Comparison of ENCODE assay signal across 16 cellular contexts in genomic region chr3:13087320-13087985, GRCh38. TPM values are rescaled to one million over a fixed set of nuclear protein-coding genes. Genes with fewer than 3 reads are reported as not detected.
A peak's percentile ranks its signal among the peaks of the same experiment; 100 is the strongest.
DNase-seq lines count a peak whose midpoint lies in the region; ATAC-seq and TF ChIP-seq lines count a peak whose summit lies in the region.
"Had no signal": no experiment of that assay in that cellular context is flagged by ENCODE, and none has a peak within 500 bp of the region (broad histone marks: within the 10 kb centered on the region; RNA-seq: fewer than 3 reads in every experiment).

No MANE protein-coding gene starts in this region.

- no peaks in the 10 kb centered on the region for H3K79me1 ChIP-seq in neuronal stem cell (ENCODE audit: low read depth, low read length)

- H2BK15ac ChIP-seq in neuronal stem cell (ENCODE audit: low read length): no peak overlapping the region

- H3K4me3 Mint-ChIP-seq in activated CD8-positive, alpha-beta T cell treated with anti-CD3 and anti-CD28 coated beads, Interleukin-2, amount 10 ng/mL, durations not matched to agents 7 days and 5 days: no peak overlapping the region
- H3K4me3 Mint-ChIP-seq: activated naive CD8-positive, alpha-beta T cell treated with anti-CD3 and anti-CD28 coated beads for 36 hours; activated T-cell treated with anti-CD3 and anti-CD28 coated beads, Interleukin-2, amount 50 U/mL, for 24 hours; GM23338 had no signal

- no peak overlapping the region for H2BK120ac ChIP-seq in neuronal stem cell (ENCODE audit: low read depth, low read length)

- H3K79me2 ChIP-seq in DND-41 (ENCODE audit: insufficient read depth, low read length): no peaks in the 10 kb centered on the region

- ATAC-seq in DND-41 (ENCODE audit: insufficient read depth, low read depth) (no peak), HG03354 (IDR thresholded peaks at IDR 0.05; ENCODE audit: poor library complexity, severe bottlenecking, unreplicated experiment) (peak; percentile 20), HG03135 (IDR thresholded peaks at IDR 0.05; ENCODE audit: unreplicated experiment) (no peak)
- no peak for ATAC-seq in activated CD8-positive, alpha-beta T cell treated with anti-CD3 and anti-CD28 coated beads, Interleukin-2, amount 10 ng/mL, durations not matched to agents 7 days and 5 days
- ATAC-seq: GM23338 had no signal

- H3K36me3 Mint-ChIP-seq in activated CD8-positive, alpha-beta T cell treated with anti-CD3 and anti-CD28 coated beads, Interleukin-2, amount 10 ng/mL, durations not matched to agents 7 days and 5 days (ENCODE audit: low read depth): no peaks in the 10 kb centered on the region
- H3K36me3 Mint-ChIP-seq: activated naive CD8-positive, alpha-beta T cell treated with anti-CD3 and anti-CD28 coated beads for 36 hours had no signal

- H3K9me3 ChIP-seq in DND-41 (ENCODE audit: insufficient read depth, low read length, severe bottlenecking) (no peaks in the 10 kb centered on the region), neuronal stem cell (replicated peaks in 1 of 2; ENCODE audit: control insufficient read depth in 2 of 2, insufficient read depth in 1 of 2, low read depth in 1 of 2, low read length in 2 of 2) (no peaks in the 10 kb centered on the region)
- H3K9me3 ChIP-seq: thoracic aorta had no signal

- no peaks in the 10 kb centered on the region for H3K9me3 Mint-ChIP-seq in activated CD8-positive, alpha-beta T cell treated with anti-CD3 and anti-CD28 coated beads, Interleukin-2, amount 10 ng/mL, durations not matched to agents 7 days and 5 days (ENCODE audit: insufficient read depth)
- H3K9me3 Mint-ChIP-seq: activated naive CD8-positive, alpha-beta T cell treated with anti-CD3 and anti-CD28 coated beads for 36 hours; activated T-cell treated with anti-CD3 and anti-CD28 coated beads, Interleukin-2, amount 50 U/mL, for 24 hours; GM23338 had no signal

- no peak overlapping the region for H2BK12ac ChIP-seq in neuronal stem cell (ENCODE audit: low read length)

- H3K4me1 Mint-ChIP-seq in activated CD8-positive, alpha-beta T cell treated with anti-CD3 and anti-CD28 coated beads, Interleukin-2, amount 10 ng/mL, durations not matched to agents 7 days and 5 days (ENCODE audit: low read depth): peaks cover 26% of the 10 kb centered on the region

- H3K27ac ChIP-seq in DND-41 (ENCODE audit: low read length) (peak overlapping the region; percentile 60), VCaP (peak overlapping the region; percentile 21; the same call in 1 of the 2 replicates), neuronal stem cell (replicated peaks; ENCODE audit: low read length) (no peak overlapping the region)
- H3K27ac ChIP-seq: PC-9, thoracic aorta had no signal

- no peak overlapping the region for H2AFZ ChIP-seq in DND-41 (ENCODE audit: low read depth, low read length)
- H2AFZ ChIP-seq in neuronal stem cell (ENCODE audit: low read length): no peak overlapping the region
- H2AFZ ChIP-seq: GM23338, PC-9 had no signal

- DNase-seq in DND-41 (no peak), neuronal stem cell (ENCODE audit: low spot score) (no peak), NCI-H446 (lab: John Stamatoyannopoulos, UW) (no peak)
- DNase-seq in activated CD8-positive, alpha-beta T cell treated with anti-CD3 and anti-CD28 coated beads, Interleukin-2, amount 10 ng/mL, durations not matched to agents 7 days and 5 days: no peak
- DNase-seq: activated CD4-positive, alpha-beta T cell treated with anti-CD3 and anti-CD28 coated beads, Interleukin-2, amount 50 U/mL, for 48 hours; activated naive CD8-positive, alpha-beta T cell treated with anti-CD3 and anti-CD28 coated beads for 36 hours; activated T-cell treated with anti-CD3 and anti-CD28 coated beads, Interleukin-2, amount 50 U/mL, for 24 hours; NCI-H2081; PC-9; stimulated activated CD4-positive, alpha-beta T cell treated with anti-CD3 and anti-CD28 coated beads, Interleukin-4, amount 100 ng/mL, for 24 hours; stimulated activated CD8-positive, alpha-beta memory T cell treated with anti-CD3 and anti-CD28 coated beads, Interleukin-4, amount 100 ng/mL, for 48 hours had no signal

- H3K4me1 ChIP-seq in DND-41 (ENCODE audit: insufficient read depth, low read length): peaks cover 34% of the 10 kb centered on the region
- H3K4me1 ChIP-seq in neuronal stem cell (ENCODE audit: control insufficient read depth in 2 of 2, insufficient read depth in 1 of 2, low read depth in 1 of 2, low read length in 2 of 2): peaks cover 0 to 6% of the 10 kb centered on the region in 2 donors

- peak overlapping the region; percentile 55 for H3K18ac ChIP-seq in neuronal stem cell (ENCODE audit: low read length)

- no peak overlapping the region for H2BK5ac ChIP-seq in neuronal stem cell (ENCODE audit: low read length)

- H3K27me3 ChIP-seq in DND-41 (ENCODE audit: insufficient read depth, low read length, poor library complexity): no peaks in the 10 kb centered on the region
- peaks cover 0 to 7% (median 0%) of the 10 kb centered on the region in 3 experiments for H3K27me3 ChIP-seq in neuronal stem cell (ENCODE audit: control insufficient read depth in 3 of 3, insufficient read depth in 3 of 3, low read depth in 1 of 3, low read length in 3 of 3)

- no peaks in the 10 kb centered on the region for H3K27me3 Mint-ChIP-seq in activated CD8-positive, alpha-beta T cell treated with anti-CD3 and anti-CD28 coated beads, Interleukin-2, amount 10 ng/mL, durations not matched to agents 7 days and 5 days (ENCODE audit: low read depth)
- H3K27me3 Mint-ChIP-seq: activated naive CD8-positive, alpha-beta T cell treated with anti-CD3 and anti-CD28 coated beads for 36 hours; activated T-cell treated with anti-CD3 and anti-CD28 coated beads, Interleukin-2, amount 50 U/mL, for 24 hours had no signal

- TF ChIP-seq CTCF in DND-41 (IDR thresholded peaks at IDR 0.05; ENCODE audit: borderline replicate concordance, extremely low read depth, low read length, poor library complexity, severe bottlenecking) (no peak), VCaP (conservative IDR thresholded peaks at IDR 0.05) (no peak)

- H3K36me3 ChIP-seq in DND-41 (ENCODE audit: insufficient read depth, low read length) (no peaks in the 10 kb centered on the region), neuronal stem cell (replicated peaks in 1 of 2; ENCODE audit: control insufficient read depth in 2 of 2, insufficient read depth in 2 of 2, low read length in 2 of 2) (no peaks in the 10 kb centered on the region)
- H3K36me3 ChIP-seq: thoracic aorta had no signal

- H3K9ac ChIP-seq in DND-41 (ENCODE audit: low read depth, low read length) (peak overlapping the region; percentile 2; the same call in 1 of the 2 replicates), neuronal stem cell (ENCODE audit: low read depth, low read length, poor library complexity) (no peak overlapping the region)

- no peak overlapping the region for H4K8ac ChIP-seq in neuronal stem cell (ENCODE audit: low read depth, low read length)

- H3K23ac ChIP-seq in neuronal stem cell (ENCODE audit: low read depth, low read length, poor library complexity): no peak overlapping the region

- H3K4me3 ChIP-seq in DND-41 (ENCODE audit: low read depth in 1 of 2, low read length in 2 of 2) (no peak overlapping the region), neuronal stem cell (ENCODE audit: low read length in 2 of 2) (no peak overlapping the region)
- H3K4me3 ChIP-seq: GM23338, PC-9, thoracic aorta had no signal

- no peak overlapping the region for H2AK5ac ChIP-seq in neuronal stem cell (ENCODE audit: low read depth, low read length)

- H4K20me1 ChIP-seq in DND-41 (ENCODE audit: insufficient read depth, low read length): no peaks in the 10 kb centered on the region

- H3K4ac ChIP-seq in neuronal stem cell (ENCODE audit: low read length): no peak overlapping the region

- WGBS in neuronal stem cell (ENCODE audit: extremely low coverage in 2 of 2, insufficient read length in 2 of 2, insufficient replicate concordance in 1 of 2), 2 donors: no CpG with 5 or more reads among the region's 11 CpGs

- H3K14ac ChIP-seq in neuronal stem cell (ENCODE audit: low read length): no peak overlapping the region

- H3K4me2 ChIP-seq in DND-41 (ENCODE audit: insufficient read depth, low read length) (no peak overlapping the region), neuronal stem cell (ENCODE audit: insufficient read depth, low read length, poor library complexity, severe bottlenecking) (no peak overlapping the region)
- H3K4me2 ChIP-seq: GM23338, PC-9 had no signal

- no peak overlapping the region for H3K27ac Mint-ChIP-seq in activated CD8-positive, alpha-beta T cell treated with anti-CD3 and anti-CD28 coated beads, Interleukin-2, amount 10 ng/mL, durations not matched to agents 7 days and 5 days
- H3K27ac Mint-ChIP-seq: activated T-cell treated with anti-CD3 and anti-CD28 coated beads, Interleukin-2, amount 50 U/mL, for 24 hours; GM23338 had no signal

- H4K91ac ChIP-seq in neuronal stem cell (ENCODE audit: low read depth, low read length, poor library complexity): no peak overlapping the region

- POLR2A ChIA-PET in activated CD8-positive, alpha-beta T cell treated with anti-CD3 and anti-CD28 coated beads, Interleukin-2, amount 10 ng/mL, durations not matched to agents 7 days and 5 days (lab: Charles Lee): no interaction called here

- CTCF ChIA-PET in activated CD8-positive, alpha-beta T cell treated with anti-CD3 and anti-CD28 coated beads, Interleukin-2, amount 10 ng/mL, durations not matched to agents 7 days and 5 days (lab: Charles Lee): interaction anchor here (1.0 kb wide), 1 partner anchor 9 kb away, joined by 3 read pairs; no protein-coding TSS in a partner anchor

RNA-seq across cellular contexts. Expression of gene IQSEC1, which starts 14.2 kb away (rescaled TPM):
- 22.0 TPM for polyA plus RNA-seq in neuronal stem cell (2013, experiment 1 of 2)
- polyA plus RNA-seq in neuronal stem cell (2013, experiment 2 of 2): 22.8 TPM
- total RNA-seq in activated CD8-positive, alpha-beta T cell treated with anti-CD3 and anti-CD28 coated beads, Interleukin-2, amount 10 ng/mL, durations not matched to agents 7 days and 5 days: 10 to 100 TPM; 47.8 to 53.8 TPM
